ENCODE assay signal across 26 cellular contexts in genomic region chr6:12313311-12313991, GRCh38. TPM values are rescaled to one million over a fixed set of nuclear protein-coding genes. Genes with fewer than 3 reads are reported as not detected.
DNase-seq lines count a peak whose midpoint lies in the region; ATAC-seq, FAIRE-seq and TF ChIP-seq lines count a peak whose summit lies in the region.
"Had no signal": no experiment of that assay in that cellular context is flagged by ENCODE, and none has a peak within 500 bp of the region (broad histone marks: within the 10 kb centered on the region; RNA-seq: fewer than 3 reads in every experiment).

No MANE protein-coding gene starts in this region.

- BruUV-seq in PC-9 (replicated peaks; lab: Mats Ljungman, UMichigan) = TSS peak; percentile 76

- no peak for TF ChIP-seq POLR2A in A549 (IDR thresholded peaks at IDR 0.05; ENCODE audit: low read length)

- no peaks in the 10 kb centered on the region for H3K27me3 Mint-ChIP-seq in osteocyte (ENCODE audit: unreplicated experiment)

- H3K4me1 ChIP-seq in A549 = peaks cover 46% of the 10 kb centered on the region
- peaks cover 27% of the 10 kb centered on the region for H3K4me1 ChIP-seq in PC-9 (replicated peaks; ENCODE audit: insufficient read depth)
- H3K4me1 ChIP-seq: BLaER1, HAP-1, Peyer's patch, right atrium auricular region had no signal

- H2AFZ ChIP-seq in PC-9 = no peak overlapping the region

- H3K9me3 ChIP-seq in A549 = peaks cover 24% of the 10 kb centered on the region; the same call in 2 of the 3 replicates
- peaks cover 20% of the 10 kb centered on the region for H3K9me3 ChIP-seq in PC-9 (ENCODE audit: insufficient read depth, low read depth)
- H3K9me3 ChIP-seq: HAP-1 had no signal

- intact Hi-C loops in PC-9 (cut with micrococcal nuclease; ENCODE audit: unreplicated experiment) = loop anchor here (5.0 kb wide), 1 partner anchor 169 kb away; no protein-coding TSS in a partner anchor

- H3K4me3 ChIP-seq in A549 = peak overlapping the region; percentile 7; the same call in 1 of the 3 replicates
- peak overlapping the region; percentile 30; the same call in 1 of the 2 replicates for H3K4me3 ChIP-seq in PC-9
- H3K4me3 ChIP-seq in epithelial cell of esophagus (ENCODE audit: low read length) = peak overlapping the region; percentile 13
- H3K4me3 ChIP-seq: BLaER1, HAP-1, Peyer's patch, right atrium auricular region had no signal

- no peak for TF ChIP-seq RAD21 in A549 (conservative IDR thresholded peaks at IDR 0.05 in 1 of 2, IDR thresholded peaks at IDR 0.05 in 1 of 2)

- H3K27ac ChIP-seq in A549 (peak overlapping the region; percentile 89 to 98), PC-9 (peak overlapping the region; percentile 88)
- H3K27ac ChIP-seq: BLaER1, Peyer's patch, right atrium auricular region had no signal

- no peak for FAIRE-seq in A549 (lab: Jason Lieb, UNC)
- FAIRE-seq: A204.1, D721Med, kidney had no signal

- H3K27ac Mint-ChIP-seq in osteocyte (ENCODE audit: unreplicated experiment) = peak overlapping the region; percentile 84
- H3K27ac Mint-ChIP-seq: activated naive CD4-positive, alpha-beta T cell treated with anti-CD3 and anti-CD28 coated beads, Interleukin-2, amount 50 U/mL, for 24 hours; stimulated activated naive CD8-positive, alpha-beta T cell treated with anti-CD3 and anti-CD28 coated beads, Interleukin-15, Interleukin-2, amounts not matched to agents 100 ng/mL and 50 ng/mL, for 24 hours had no signal

- peaks cover 6% of the 10 kb centered on the region for H3K9me3 Mint-ChIP-seq in osteocyte (ENCODE audit: unreplicated experiment)
- H3K9me3 Mint-ChIP-seq: activated naive CD4-positive, alpha-beta T cell treated with anti-CD3 and anti-CD28 coated beads, Interleukin-2, amount 50 U/mL, for 24 hours; stimulated activated naive CD8-positive, alpha-beta T cell treated with anti-CD3 and anti-CD28 coated beads, Interleukin-15, Interleukin-2, amounts not matched to agents 100 ng/mL and 50 ng/mL, for 24 hours had no signal

- H3K27me3 ChIP-seq in PC-9 (ENCODE audit: insufficient read depth, low read depth) = no peaks in the 10 kb centered on the region
- H3K27me3 ChIP-seq: BLaER1, Peyer's patch, right atrium auricular region had no signal

- peak; percentile 44 to 59; a peak in 3 of 6 replicates for ATAC-seq in A549
- no peak for ATAC-seq in omental fat pad (ENCODE audit: low FRiP score)

- peaks cover 43% of the 10 kb centered on the region for H3K4me1 Mint-ChIP-seq in osteocyte (ENCODE audit: unreplicated experiment)
- H3K4me1 Mint-ChIP-seq: activated naive CD4-positive, alpha-beta T cell treated with anti-CD3 and anti-CD28 coated beads, Interleukin-2, amount 50 U/mL, for 24 hours had no signal

- POLR2A ChIA-PET in A549 (lab: Yijun Ruan, JAX) = interaction anchor here (1.2 to 2.3 kb wide), 7 partner anchors 10 to 170 kb away, joined by 3 to 13 read pairs (median 5); partner anchors contain the start of gene EDN1
- POLR2A ChIA-PET in PC-9 (lab: Charles Lee; ENCODE audit: unreplicated experiment) = interaction anchor here (0.6 to 2.7 kb wide), 9 partner anchors 11 to 259 kb away, joined by 3 to 87 read pairs (median 12); partner anchors contain the start of gene EDN1

- no peaks in the 10 kb centered on the region for H3K79me2 ChIP-seq in PC-9 (ENCODE audit: low read depth)

- peaks cover 32% of the 10 kb centered on the region for H3F3A ChIP-seq in PC-9 (ENCODE audit: insufficient read depth, low read depth)

- peak overlapping the region; percentile 52 for H3K4me3 Mint-ChIP-seq in osteocyte (ENCODE audit: unreplicated experiment)
- H3K4me3 Mint-ChIP-seq: activated naive CD4-positive, alpha-beta T cell treated with anti-CD3 and anti-CD28 coated beads, Interleukin-2, amount 50 U/mL, for 24 hours; stimulated activated naive CD8-positive, alpha-beta T cell treated with anti-CD3 and anti-CD28 coated beads, Interleukin-15, Interleukin-2, amounts not matched to agents 100 ng/mL and 50 ng/mL, for 24 hours had no signal

- H3K9me2 ChIP-seq in PC-9 (ENCODE audit: insufficient read depth) = no peaks in the 10 kb centered on the region; the same call in 1 of the 2 replicates

- CTCF ChIA-PET in A549 (lab: Yijun Ruan, JAX) = interaction anchor here (1.1 to 2.2 kb wide), 6 partner anchors 10 to 292 kb away, joined by 3 to 10 read pairs (median 4); partner anchors contain the start of gene EDN1
- CTCF ChIA-PET in PC-9 (lab: Charles Lee) = interaction anchor here (0.6 to 1.7 kb wide), 7 partner anchors 11 to 339 kb away, joined by 3 to 9 read pairs (median 3); partner anchors contain the start of gene EDN1

- DNase-seq in A549 (ENCODE audit: low read depth in 1 of 2, low spot score in 1 of 2) (peak in 1 of 2 experiments; percentile 70), PC-9 (peak in 1 of 2 experiments; percentile 19), epithelial cell of esophagus (ENCODE audit: low read depth) (peak; percentile 49), osteocyte (ENCODE audit: extremely low spot score, unreplicated experiment) (no peak), NCI-H1436 treated with DMSO at 0.1 percent for 48 hours (lab: John Stamatoyannopoulos, UW) (no peak), HPDE6-E6E7 (ENCODE audit: extremely low spot score) (no peak), omental fat pad (ENCODE audit: low spot score) (no peak), NCI-H2196 treated with DMSO at 0.1 percent for 48 hours (lab: John Stamatoyannopoulos, UW; ENCODE audit: unreplicated experiment) (no peak)
- DNase-seq: activated CD4-positive, alpha-beta T cell treated with anti-CD3 and anti-CD28 coated beads for 48 hours; anterior cingulate cortex; effector CD4-positive, alpha-beta T cell; KG1; MV-4-11; NCI-H187; nucleus accumbens; T-helper 2 cell had no signal

- H4K20me1 ChIP-seq in PC-9 (ENCODE audit: insufficient read depth) = no peaks in the 10 kb centered on the region
- H4K20me1 ChIP-seq: BLaER1 had no signal

- no peaks in the 10 kb centered on the region for H3K36me3 Mint-ChIP-seq in osteocyte (ENCODE audit: unreplicated experiment)
- H3K36me3 Mint-ChIP-seq: activated naive CD4-positive, alpha-beta T cell treated with anti-CD3 and anti-CD28 coated beads, Interleukin-2, amount 50 U/mL, for 24 hours had no signal

- no peak for TF ChIP-seq EP300 in A549 (IDR thresholded peaks at IDR 0.05)

- H3K36me3 ChIP-seq in PC-9 (ENCODE audit: low read depth) = no peaks in the 10 kb centered on the region; the same call in 1 of the 2 replicates
- H3K36me3 ChIP-seq: BLaER1, HAP-1, Peyer's patch, right atrium auricular region had no signal

- H3K4me2 ChIP-seq in A549 (peak overlapping the region; percentile 73), PC-9 (peak overlapping the region; percentile 69)
- H3K4me2 ChIP-seq: BLaER1 had no signal

- TF ChIP-seq CTCF in A549 (IDR thresholded peaks at IDR 0.05) (no peak), PC-9 (conservative IDR thresholded peaks at IDR 0.05) (0 out of 2 replicates have a peak, but pooled peaks have one; percentile 15), epithelial cell of esophagus (IDR thresholded peaks at IDR 0.05; ENCODE audit: insufficient read depth, low read depth, low read length, missing control alignments) (no peak), osteocyte (IDR thresholded peaks at IDR 0.05) (no peak), omental fat pad (IDR thresholded peaks at IDR 0.05) (no peak)

- 35% methylated on average over 12 of the region's 12 CpGs for WGBS in A549 (ENCODE audit: missing lambda C conversion rate)

TF ChIP-seq in A549, 52 proteins besides CTCF, POLR2A, EP300 and RAD21:
- 0 out of 5 replicates have a peak, but pooled peaks of 1 of the 2 experiments have one; percentile 1 for TF ChIP-seq JUN (IDR thresholded peaks at IDR 0.05)
- no peak for TF ChIP-seq TFCP2L1 (CRISPR knock-in tag; IDR thresholded peaks at IDR 0.05)
- TF ChIP-seq BCL3 (IDR thresholded peaks at IDR 0.05) = no peak; the same call in 2 of the 3 replicates
- no peak for TF ChIP-seq CBX8 (IDR thresholded peaks at IDR 0.05)
- TF ChIP-seq GATA3 (IDR thresholded peaks at IDR 0.05; ENCODE audit: borderline replicate concordance) = no peak
- TF ChIP-seq SMC3 (IDR thresholded peaks at IDR 0.05) = no peak

RNA-seq across cellular contexts. Expression of gene EDN1, which starts 23.3 kb away (rescaled TPM):
- 67.1 and 87.4 TPM in 2 replicates for polyA plus RNA-seq in A549 (2011; rRNA removed)
- polyA plus RNA-seq in A549 (2012; cell fraction: cytosol; rRNA removed) = 41.2 and 42.5 TPM in 2 replicates
- 54.7 and 61.3 TPM in 2 replicates for polyA plus RNA-seq in A549 (2012; cell fraction: nucleus; rRNA removed)
- polyA plus RNA-seq in A549 (2017; fragmentation: RNase III; extraction: RNeasy Plus Mini Kit Qiagen cat#74134 plus additional on column Dnase treatment) = 33.2 to 34.3 TPM (median 33.5 TPM) in 3 replicates
- 40.1 and 44.8 TPM in 2 replicates for polyA minus RNA-seq in A549 (2011; rRNA and poly(A)+ RNA removed)
- total RNA-seq in PC-9 (2021) = 3.3 and 5.9 TPM in 2 replicates
- 10.9 and 13.2 TPM in 2 replicates for total RNA-seq in osteocyte
- 10 to 100 TPM in 2 of 4 donors, 1 to 10 TPM in 2; 3.6 to 38.4 (median 20.1) TPM for total RNA-seq in omental fat pad
- total RNA-seq: SK-MEL-5 had no signal
